9 cellular contexts compared by ENCODE assay signal in the genomic region with DNA sequence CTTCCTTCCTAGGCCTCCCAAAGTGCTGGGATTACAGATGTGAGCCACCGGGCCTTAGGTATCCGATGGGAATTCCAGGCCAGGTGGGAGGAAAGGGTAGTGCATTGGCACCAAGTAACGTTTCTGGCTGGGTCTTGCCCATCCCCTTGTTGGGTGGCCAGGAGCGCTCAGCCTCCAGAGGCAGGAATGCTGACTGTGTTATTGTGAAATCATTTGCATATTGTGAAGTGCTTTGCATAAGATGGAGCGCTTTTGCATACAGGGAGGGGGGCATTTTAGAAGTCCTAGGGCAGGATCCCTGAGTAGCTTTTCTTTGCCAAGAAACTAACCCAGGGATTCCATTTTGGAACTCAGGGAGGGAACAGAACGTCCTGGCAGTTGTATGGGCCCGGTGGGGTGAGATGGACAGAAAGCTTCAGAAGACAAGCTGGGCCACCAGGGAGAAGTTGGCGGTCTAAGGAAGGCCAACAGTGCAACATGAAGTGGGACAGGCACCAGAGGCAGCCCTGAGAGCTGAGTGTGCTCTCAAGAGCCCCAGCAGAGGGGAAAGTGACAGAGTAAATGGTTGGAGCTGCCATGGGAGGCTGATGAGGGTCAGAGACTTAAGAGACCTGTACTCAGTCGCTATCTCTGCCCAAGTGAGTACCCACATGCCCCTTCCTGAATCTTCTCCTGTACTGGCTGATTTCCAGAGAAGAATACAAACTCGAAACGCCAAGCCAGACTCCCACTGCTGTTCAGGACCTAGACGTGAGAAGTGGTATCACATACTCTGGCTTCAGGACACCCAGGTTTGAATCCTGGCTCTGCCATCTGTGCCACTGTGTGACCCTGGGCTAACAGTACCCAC. TPM values are rescaled to one million over a fixed set of nuclear protein-coding genes. Genes with fewer than 3 reads are reported as not detected.
DNase-seq lines count a peak whose midpoint lies in the region; ATAC-seq, FAIRE-seq and TF ChIP-seq lines count a peak whose summit lies in the region.
"Had no signal": no experiment of that assay in that cellular context is flagged by ENCODE, and none has a peak within 500 bp of the region (broad histone marks: within the 10 kb centered on the region; RNA-seq: fewer than 3 reads in every experiment).

No MANE protein-coding gene starts in this region.

- intact Hi-C loops in Right ventricle myocardium superior (cut with DNase I) = no loop called here
- intact Hi-C loops in cardiac septum (cut with DNase I) = loop anchor here (5.0 kb wide), 1 partner anchor 230 kb away; a partner anchor contains a TSS
- intact Hi-C loops in ascending aorta (cut with DNase I) = loop anchor here (5.0 kb wide), 3 partner anchors 170 to 1490 kb away; a partner anchor contains a TSS
- intact Hi-C loops in right lobe of liver (cut with DNase I) = no loop called here

- no peaks in the 10 kb centered on the region for H3K27me3 ChIP-seq in ascending aorta
- H3K27me3 ChIP-seq in right lobe of liver = no peaks in the 10 kb centered on the region
- no peaks in the 10 kb centered on the region for H3K27me3 ChIP-seq in upper lobe of left lung

- peak overlapping the region; percentile 95 for H3K27ac ChIP-seq in ascending aorta
- peak overlapping the region; percentile 79 to 91 (median 88) for H3K27ac ChIP-seq in right lobe of liver
- H3K27ac ChIP-seq in upper lobe of left lung = peak overlapping the region; percentile 93 to 95 (median 94)

- WGBS in right lobe of liver (ENCODE audit: insufficient coverage, low coverage, low lambda C conversion rate, missing lambda C conversion rate) = 49% methylated on average over 10 of the region's 12 CpGs
- WGBS in upper lobe of left lung, 2 donors = 46 to 50% methylated on average over 11 to 12 of the region's 12 CpGs

- ATAC-seq in Right ventricle myocardium superior (ENCODE audit: poor library complexity) = no peak
- no peak for ATAC-seq in right lobe of liver
- ATAC-seq in upper lobe of left lung (ENCODE audit: low FRiP score in 2 of 2) = no peak
- no peak for ATAC-seq in GM18511 (IDR thresholded peaks at IDR 0.05; ENCODE audit: unreplicated experiment)

- no peak for FAIRE-seq in D721Med (lab: Jason Lieb, UNC)
- FAIRE-seq: endometrium had no signal

- H3K4me1 ChIP-seq in ascending aorta (peaks cover 10 to 33% of the 10 kb centered on the region in 2 donors), right lobe of liver (peaks cover 0 to 15% (median 2%) of the 10 kb centered on the region in 4 donors), upper lobe of left lung (peaks cover 31 to 39% (median 34%) of the 10 kb centered on the region in 4 donors)

- H3K36me3 ChIP-seq in ascending aorta (peaks cover 15 to 16% of the 10 kb centered on the region in 2 donors), right lobe of liver (no peaks in the 10 kb centered on the region), upper lobe of left lung (peaks cover 0 to 23% (median 4%) of the 10 kb centered on the region in 4 donors)

- DNase-seq in Right ventricle myocardium superior (peak; percentile 45), cardiac septum (ENCODE audit: low spot score) (no peak), ascending aorta (ENCODE audit: low spot score in 2 of 2) (no peak), right lobe of liver (no peak), upper lobe of left lung (no peak), D721Med (ENCODE audit: insufficient read length, low spot score) (no peak), putamen (ENCODE audit: low spot score) (no peak)

- no peak for TF ChIP-seq POLR2A in right lobe of liver (IDR thresholded peaks at IDR 0.05)
- TF ChIP-seq POLR2A in upper lobe of left lung (IDR thresholded peaks at IDR 0.05) = no peak

- no peak for TF ChIP-seq EP300 in upper lobe of left lung (IDR thresholded peaks at IDR 0.05)

- no peaks in the 10 kb centered on the region for H3K9me3 ChIP-seq in ascending aorta
- no peaks in the 10 kb centered on the region for H3K9me3 ChIP-seq in right lobe of liver
- no peaks in the 10 kb centered on the region for H3K9me3 ChIP-seq in upper lobe of left lung

- TF ChIP-seq CTCF in ascending aorta (IDR thresholded peaks at IDR 0.05) = no peak
- no peak for TF ChIP-seq CTCF in right lobe of liver (IDR thresholded peaks at IDR 0.05)
- peak in 3 of 6 experiments; percentile 11 to 44 (median 40) for TF ChIP-seq CTCF in upper lobe of left lung (IDR thresholded peaks at IDR 0.05)
- TF ChIP-seq CTCF in D721Med (IDR thresholded peaks at IDR 0.05; ENCODE audit: insufficient read depth, missing control alignments) = no peak

- H3K4me3 ChIP-seq in ascending aorta = peak overlapping the region; percentile 60 to 87
- H3K4me3 ChIP-seq in right lobe of liver = peak overlapping the region; percentile 56 to 86 (median 60)
- H3K4me3 ChIP-seq in upper lobe of left lung = peak overlapping the region; percentile 42 to 90 (median 62)

RNA-seq across cellular contexts. Expression of a gene that starts 1.3 kb away (rescaled TPM):
- 34.5 TPM for total RNA-seq in Right ventricle myocardium superior
- total RNA-seq in cardiac septum = 72.2 TPM
- 246 TPM for total RNA-seq in ascending aorta
- 10 to 100 TPM in 5 of 6 experiments, 1 to 10 TPM in 1; 9.8 to 21.2 (median 13.1) TPM for total RNA-seq in right lobe of liver
- total RNA-seq in upper lobe of left lung = 10 to 100 TPM; 47.9 to 98.8 (median 62.8) TPM

RNA-seq across cellular contexts. Expression of a gene that starts 19.1 kb away (rescaled TPM):
- total RNA-seq in Right ventricle myocardium superior (166 TPM), cardiac septum (132 TPM), ascending aorta (34.8 TPM), right lobe of liver (10 to 100 TPM; 52.5 to 98.1 (median 63.3) TPM), upper lobe of left lung (100 to 1,000 TPM in 3 of 6 donors, 10 to 100 TPM in 3; 70.1 to 116 (median 99.8) TPM)

RNA-seq across cellular contexts. Expression of a gene that starts 28.8 kb away (rescaled TPM):
- total RNA-seq in Right ventricle myocardium superior (11.1 TPM), cardiac septum (12.0 TPM), ascending aorta (98.2 TPM), right lobe of liver (10 to 100 TPM in 3 of 6 experiments, 1 to 10 TPM in 3; 7.5 to 29.1 (median 10.1) TPM), upper lobe of left lung (100 to 1,000 TPM in 5 of 6 donors, 10 to 100 TPM in 1; 52.8 to 275 (median 179) TPM)

RNA-seq across cellular contexts. Expression of a gene that starts 41.8 kb away (rescaled TPM):
- total RNA-seq in Right ventricle myocardium superior = 6.7 TPM
- total RNA-seq in cardiac septum = 3.7 TPM
- total RNA-seq in ascending aorta = not detected
- under 1 TPM in 3 of 6 experiments, not detected in 3; 0.15 to 0.49 (median 0.25) TPM for total RNA-seq in right lobe of liver
- total RNA-seq in upper lobe of left lung = 1 to 10 TPM in 2 of 6 donors, under 1 TPM in 1, not detected in 3; 0.30 to 1.1 (median 1.0) TPM

RNA-seq across cellular contexts. Expression of a gene that starts 54.6 kb away (rescaled TPM):
- 2,568 TPM for total RNA-seq in Right ventricle myocardium superior
- 1,860 TPM for total RNA-seq in cardiac septum
- total RNA-seq in ascending aorta = not detected
- total RNA-seq in right lobe of liver = under 1 TPM in 5 of 6 experiments, not detected in 1; 0.04 to 0.24 (median 0.13) TPM
- total RNA-seq in upper lobe of left lung = 1 to 10 TPM in 3 of 6 donors, under 1 TPM in 2, not detected in 1; 0.61 to 1.8 (median 1.0) TPM

Comparison
In these comparisons a context has a peak if more than half of its experiments do, and no peak if none do; other contexts are left out.
1. intact Hi-C loops: an anchor here in cardiac septum (5.0 kb wide) and ascending aorta (5.0 kb wide); none called in Right ventricle myocardium superior and right lobe of liver.